In the genomic region with DNA sequence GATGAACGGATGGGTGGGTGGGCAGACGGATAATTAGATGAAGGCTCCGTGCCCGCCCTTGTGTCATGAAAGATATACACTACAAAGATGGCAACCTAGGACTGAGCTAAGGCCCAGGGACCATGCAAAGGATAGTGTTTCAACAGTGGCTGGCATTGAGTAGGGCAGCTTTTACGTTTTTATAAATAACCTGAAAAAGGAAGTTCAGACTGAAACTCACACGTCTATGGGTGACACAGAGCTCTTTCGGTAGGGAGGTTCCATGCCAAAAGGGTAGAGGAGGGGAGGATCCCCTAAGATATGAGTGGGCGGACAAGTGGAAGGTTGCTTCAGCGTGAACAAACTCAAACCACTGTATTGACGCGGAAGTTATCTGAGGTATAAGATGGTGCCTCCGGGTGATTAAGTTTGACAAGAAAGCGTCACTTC, we compare ENCODE assay signal across 8 cellular contexts.
DNase-seq lines count a peak whose midpoint lies in the region; ATAC-seq and TF ChIP-seq lines count a peak whose summit lies in the region.

No MANE protein-coding gene starts in this region.

- H3K27ac ChIP-seq in foreskin keratinocyte, result no peak overlapping the region

- H3K27ac Mint-ChIP-seq in naive B cell, result peak overlapping the region in 2 of 6 donors; percentile 89 to 96

- intact Hi-C loops in posterior cingulate gyrus (cut with DNase I), result no loop called here

- peak; percentile 59 for ATAC-seq in GM19372 (IDR thresholded peaks at IDR 0.05; ENCODE audit: low read depth, unreplicated experiment)
- ATAC-seq in HG03135 (IDR thresholded peaks at IDR 0.05; ENCODE audit: unreplicated experiment), result peak; percentile 66
- peak; percentile 90 to 91 for ATAC-seq in naive B cell (ENCODE audit: low read depth in 2 of 2)
- no peak for ATAC-seq in foreskin keratinocyte

- no peak for TF ChIP-seq CTCF in foreskin keratinocyte (conservative IDR thresholded peaks at IDR 0.05)

- H3K27me3 Mint-ChIP-seq in naive B cell, result peaks cover 0 to 3% (median 0%) of the 10 kb centered on the region in 3 donors

- peak overlapping the region in 5 of 8 donors; percentile 34 to 80 (median 74) for H3K4me3 Mint-ChIP-seq in naive B cell

- no peaks in the 10 kb centered on the region for H3K36me3 Mint-ChIP-seq in naive B cell

- peak; percentile 50 for DNase-seq in activated CD4-positive, CD25-positive, alpha-beta regulatory T cell treated with anti-CD3 and anti-CD28 coated beads, Interleukin-2, amount 50 U/mL, for 72 hours
- DNase-seq in naive B cell (peak; percentile 88), hippocampal formation (lab: John Stamatoyannopoulos, UW) (no peak), HCEC 1CT (no peak), posterior cingulate gyrus (no peak), foreskin keratinocyte (no peak)

- peaks cover 14% of the 10 kb centered on the region for H3K4me1 ChIP-seq in foreskin keratinocyte

- peaks cover 0 to 5% (median 0%) of the 10 kb centered on the region in 7 donors for H3K9me3 Mint-ChIP-seq in naive B cell

- peaks cover 0 to 36% (median 25%) of the 10 kb centered on the region in 3 donors for H3K4me1 Mint-ChIP-seq in naive B cell

- H3K27me3 ChIP-seq in foreskin keratinocyte, result no peaks in the 10 kb centered on the region

Comparison
In these comparisons a context has a peak if more than half of its experiments do, and no peak if none do; other contexts are left out.
1. DNase-seq: peak in activated CD4-positive, CD25-positive, alpha-beta regulatory T cell treated with anti-CD3 and anti-CD28 coated beads, Interleukin-2, amount 50 U/mL, for 72 hours (single experiment) and naive B cell (single experiment); none in hippocampal formation (0 of 2), HCEC 1CT (single experiment), posterior cingulate gyrus (0 of 10) and foreskin keratinocyte (0 of 2).